Comparison of ENCODE assay signal across 1 cellular context in genomic region chr4:69764311-69764710, GRCh38.
TF ChIP-seq lines count a peak whose summit lies in the region.

No MANE protein-coding gene starts in this region.

TF ChIP-seq in SK-N-SH treated with all-trans-retinoic acid at 6 μM for 48 hours, 23 proteins besides CTCF, POLR2A, EP300 and RAD21 (continued from another document):
- TF ChIP-seq TOX (CRISPR knock-in tag; IDR thresholded peaks at IDR 0.05; ENCODE audit: borderline replicate concordance), result no peak
